In genomic region chr4:123478859-123479345, GRCh38 we compare ENCODE assay signal across 1 cellular context.
TF ChIP-seq lines count a peak whose summit lies in the region.

No MANE protein-coding gene starts in this region.

TF ChIP-seq in HepG2, 621 proteins besides CTCF, POLR2A, EP300 and RAD21 (continued from another document and continues in another):
- TF ChIP-seq, protein P1, sequence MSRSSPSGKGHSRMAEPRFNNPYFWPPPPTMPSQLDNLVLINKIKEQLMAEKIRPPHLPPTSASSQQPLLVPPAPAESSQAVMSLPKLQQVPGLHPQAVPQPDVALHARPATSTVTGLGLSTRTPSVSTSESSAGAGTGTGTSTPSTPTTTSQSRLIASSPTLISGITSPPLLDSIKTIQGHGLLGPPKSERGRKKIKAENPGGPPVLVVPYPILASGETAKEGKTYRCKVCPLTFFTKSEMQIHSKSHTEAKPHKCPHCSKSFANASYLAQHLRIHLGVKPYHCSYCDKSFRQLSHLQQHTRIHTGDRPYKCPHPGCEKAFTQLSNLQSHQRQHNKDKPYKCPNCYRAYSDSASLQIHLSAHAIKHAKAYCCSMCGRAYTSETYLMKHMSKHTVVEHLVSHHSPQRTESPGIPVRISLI (CRISPR knock-in tag; IDR thresholded peaks at IDR 0.05; ENCODE audit: borderline replicate concordance): peak; percentile 84
- TF ChIP-seq, protein P2, sequence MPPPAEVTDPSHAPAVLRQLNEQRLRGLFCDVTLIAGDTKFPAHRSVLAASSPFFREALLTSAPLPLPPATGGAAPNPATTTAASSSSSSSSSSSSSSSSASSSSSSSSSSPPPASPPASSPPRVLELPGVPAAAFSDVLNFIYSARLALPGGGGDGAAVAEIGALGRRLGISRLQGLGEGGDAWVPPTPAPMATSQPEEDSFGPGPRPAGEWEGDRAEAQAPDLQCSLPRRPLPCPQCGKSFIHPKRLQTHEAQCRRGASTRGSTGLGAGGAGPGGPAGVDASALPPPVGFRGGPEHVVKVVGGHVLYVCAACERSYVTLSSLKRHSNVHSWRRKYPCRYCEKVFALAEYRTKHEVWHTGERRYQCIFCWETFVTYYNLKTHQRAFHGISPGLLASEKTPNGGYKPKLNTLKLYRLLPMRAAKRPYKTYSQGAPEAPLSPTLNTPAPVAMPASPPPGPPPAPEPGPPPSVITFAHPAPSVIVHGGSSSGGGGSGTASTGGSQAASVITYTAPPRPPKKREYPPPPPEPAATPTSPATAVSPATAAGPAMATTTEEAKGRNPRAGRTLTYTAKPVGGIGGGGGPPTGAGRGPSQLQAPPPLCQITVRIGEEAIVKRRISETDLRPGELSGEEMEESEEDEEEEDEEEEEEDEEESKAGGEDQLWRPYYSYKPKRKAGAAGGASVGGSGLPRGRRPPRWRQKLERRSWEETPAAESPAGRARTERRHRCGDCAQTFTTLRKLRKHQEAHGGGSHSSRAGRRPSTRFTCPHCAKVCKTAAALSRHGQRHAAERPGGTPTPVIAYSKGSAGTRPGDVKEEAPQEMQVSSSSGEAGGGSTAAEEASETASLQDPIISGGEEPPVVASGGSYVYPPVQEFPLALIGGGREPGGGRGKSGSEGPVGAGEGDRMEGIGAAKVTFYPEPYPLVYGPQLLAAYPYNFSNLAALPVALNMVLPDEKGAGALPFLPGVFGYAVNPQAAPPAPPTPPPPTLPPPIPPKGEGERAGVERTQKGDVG (CRISPR knock-in tag; IDR thresholded peaks at IDR 0.05; ENCODE audit: borderline replicate concordance): peak; percentile 98
- TF ChIP-seq ZNF546 (CRISPR knock-in tag; conservative IDR thresholded peaks at IDR 0.05) (no peak), ELF1 (CRISPR knock-in tag; IDR thresholded peaks at IDR 0.05) (peak; percentile 74), NKX3-1 (CRISPR knock-in tag; IDR thresholded peaks at IDR 0.05) (peak; percentile 69; the same call in 1 of the 2 replicates), SKI (IDR thresholded peaks at IDR 0.05; ENCODE audit: partially characterized antibody) (peak; percentile 98), GLI4 (CRISPR knock-in tag; IDR thresholded peaks at IDR 0.05; ENCODE audit: borderline replicate concordance) (no peak), NR2F2 (IDR thresholded peaks at IDR 0.05; ENCODE audit: borderline replicate concordance, low read depth) (peak; percentile 100), KDM2A (CRISPR knock-in tag; IDR thresholded peaks at IDR 0.05; ENCODE audit: borderline replicate concordance, low read depth) (peak; percentile 92), ZBTB3 (CRISPR knock-in tag; IDR thresholded peaks at IDR 0.05; ENCODE audit: borderline replicate concordance, low read depth) (peak; percentile 88; the same call in 1 of the 2 replicates), MED8 (CRISPR knock-in tag; IDR thresholded peaks at IDR 0.05; ENCODE audit: insufficient replicate concordance) (peak; percentile 96), WIZ (CRISPR knock-in tag; IDR thresholded peaks at IDR 0.05) (peak; percentile 81; the same call in 1 of the 2 replicates), NFKB2 (CRISPR knock-in tag; IDR thresholded peaks at IDR 0.05; ENCODE audit: borderline replicate concordance) (no peak; the same call in 1 of the 2 replicates), TBP (CRISPR knock-in tag; IDR thresholded peaks at IDR 0.05) (peak; percentile 62; the same call in 1 of the 2 replicates), KDM6A (CRISPR knock-in tag; IDR thresholded peaks at IDR 0.05; ENCODE audit: low read depth) (peak; percentile 94), KMT2A (CRISPR knock-in tag; IDR thresholded peaks at IDR 0.05) (peak; percentile 92), ZFP36 (IDR thresholded peaks at IDR 0.05; ENCODE audit: borderline replicate concordance, low read depth, low read length, partially characterized antibody) (no peak), DNMT3B (CRISPR knock-in tag; conservative IDR thresholded peaks at IDR 0.05) (peak; percentile 89), HIVEP1 (CRISPR knock-in tag; IDR thresholded peaks at IDR 0.05) (peak; percentile 96), HNRNPUL1 (IDR thresholded peaks at IDR 0.05; ENCODE audit: low read depth, low read length) (no peak; the same call in 1 of the 2 replicates), ZNF3 (CRISPR knock-in tag; IDR thresholded peaks at IDR 0.05) (peak; percentile 78), MAFF (IDR thresholded peaks at IDR 0.05; ENCODE audit: low read depth, low read length) (peak; percentile 61), ETS1 (CRISPR knock-in tag; IDR thresholded peaks at IDR 0.05) (no peak), ZNF660 (CRISPR knock-in tag; IDR thresholded peaks at IDR 0.05; ENCODE audit: borderline replicate concordance, low read depth) (no peak), KAT2B (IDR thresholded peaks at IDR 0.05; ENCODE audit: borderline replicate concordance, low read depth, low read length) (no peak), JARID2 (CRISPR knock-in tag; IDR thresholded peaks at IDR 0.05; ENCODE audit: insufficient replicate concordance) (no peak), CENPT (CRISPR knock-in tag; IDR thresholded peaks at IDR 0.05; ENCODE audit: low read depth) (no peak), JUNB (CRISPR knock-in tag; IDR thresholded peaks at IDR 0.05; ENCODE audit: borderline replicate concordance) (peak; percentile 54; the same call in 1 of the 2 replicates), REL (CRISPR knock-in tag; conservative IDR thresholded peaks at IDR 0.05) (no peak), FIP1L1 (IDR thresholded peaks at IDR 0.05; ENCODE audit: borderline replicate concordance, insufficient read depth, low read depth, low read length) (no peak), ZNF547 (CRISPR knock-in tag; IDR thresholded peaks at IDR 0.05) (peak; percentile 77; the same call in 1 of the 2 replicates), ZNF180 (CRISPR knock-in tag; IDR thresholded peaks at IDR 0.05; ENCODE audit: borderline replicate concordance, low read depth) (no peak), ZNF333 (CRISPR knock-in tag; IDR thresholded peaks at IDR 0.05; ENCODE audit: borderline replicate concordance) (no peak), ZFP36L1 (CRISPR knock-in tag; IDR thresholded peaks at IDR 0.05) (peak; percentile 54; the same call in 1 of the 2 replicates), ZNF460 (CRISPR knock-in tag; IDR thresholded peaks at IDR 0.05; ENCODE audit: borderline replicate concordance) (peak; percentile 46; the same call in 1 of the 2 replicates), IRF2 (CRISPR knock-in tag; IDR thresholded peaks at IDR 0.05) (peak; percentile 99), GATAD2A (CRISPR knock-in tag; IDR thresholded peaks at IDR 0.05) (peak; percentile 98), CSRNP2 (CRISPR knock-in tag; conservative IDR thresholded peaks at IDR 0.05; ENCODE audit: low read depth) (no peak), ZSCAN30 (CRISPR knock-in tag; IDR thresholded peaks at IDR 0.05) (0 out of 2 replicates have a peak, but pooled peaks have one; percentile 30), ZNF441 (CRISPR knock-in tag; IDR thresholded peaks at IDR 0.05; ENCODE audit: borderline replicate concordance) (peak; percentile 77; the same call in 1 of the 2 replicates)
- TF ChIP-seq, protein P3, sequence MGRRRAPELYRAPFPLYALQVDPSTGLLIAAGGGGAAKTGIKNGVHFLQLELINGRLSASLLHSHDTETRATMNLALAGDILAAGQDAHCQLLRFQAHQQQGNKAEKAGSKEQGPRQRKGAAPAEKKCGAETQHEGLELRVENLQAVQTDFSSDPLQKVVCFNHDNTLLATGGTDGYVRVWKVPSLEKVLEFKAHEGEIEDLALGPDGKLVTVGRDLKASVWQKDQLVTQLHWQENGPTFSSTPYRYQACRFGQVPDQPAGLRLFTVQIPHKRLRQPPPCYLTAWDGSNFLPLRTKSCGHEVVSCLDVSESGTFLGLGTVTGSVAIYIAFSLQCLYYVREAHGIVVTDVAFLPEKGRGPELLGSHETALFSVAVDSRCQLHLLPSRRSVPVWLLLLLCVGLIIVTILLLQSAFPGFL (CRISPR knock-in tag; IDR thresholded peaks at IDR 0.05): no peak
- TF ChIP-seq, protein P4, sequence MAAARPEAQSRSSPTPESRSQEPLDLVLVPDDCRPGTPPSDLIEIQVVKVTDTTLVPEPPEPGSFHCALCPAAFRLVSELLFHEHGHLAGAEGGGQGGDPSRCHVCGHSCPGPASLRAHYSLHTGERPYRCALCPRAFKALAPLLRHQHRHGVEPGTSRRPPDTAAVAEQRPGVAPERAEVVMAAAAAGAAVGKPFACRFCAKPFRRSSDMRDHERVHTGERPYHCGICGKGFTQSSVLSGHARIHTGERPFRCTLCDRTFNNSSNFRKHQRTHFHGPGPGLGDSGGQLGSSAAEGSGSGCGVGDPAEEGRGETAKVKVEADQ (CRISPR knock-in tag; IDR thresholded peaks at IDR 0.05; ENCODE audit: borderline replicate concordance): peak; percentile 84; the same call in 1 of the 2 replicates
- TF ChIP-seq, protein P5, sequence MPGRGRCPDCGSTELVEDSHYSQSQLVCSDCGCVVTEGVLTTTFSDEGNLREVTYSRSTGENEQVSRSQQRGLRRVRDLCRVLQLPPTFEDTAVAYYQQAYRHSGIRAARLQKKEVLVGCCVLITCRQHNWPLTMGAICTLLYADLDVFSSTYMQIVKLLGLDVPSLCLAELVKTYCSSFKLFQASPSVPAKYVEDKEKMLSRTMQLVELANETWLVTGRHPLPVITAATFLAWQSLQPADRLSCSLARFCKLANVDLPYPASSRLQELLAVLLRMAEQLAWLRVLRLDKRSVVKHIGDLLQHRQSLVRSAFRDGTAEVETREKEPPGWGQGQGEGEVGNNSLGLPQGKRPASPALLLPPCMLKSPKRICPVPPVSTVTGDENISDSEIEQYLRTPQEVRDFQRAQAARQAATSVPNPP (CRISPR knock-in tag; IDR thresholded peaks at IDR 0.05): peak; percentile 89; the same call in 1 of the 2 replicates
- TF ChIP-seq, protein P6, sequence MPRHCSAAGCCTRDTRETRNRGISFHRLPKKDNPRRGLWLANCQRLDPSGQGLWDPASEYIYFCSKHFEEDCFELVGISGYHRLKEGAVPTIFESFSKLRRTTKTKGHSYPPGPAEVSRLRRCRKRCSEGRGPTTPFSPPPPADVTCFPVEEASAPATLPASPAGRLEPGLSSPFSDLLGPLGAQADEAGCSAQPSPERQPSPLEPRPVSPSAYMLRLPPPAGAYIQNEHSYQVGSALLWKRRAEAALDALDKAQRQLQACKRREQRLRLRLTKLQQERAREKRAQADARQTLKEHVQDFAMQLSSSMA (CRISPR knock-in tag; IDR thresholded peaks at IDR 0.05): no peak
- TF ChIP-seq, protein P7, sequence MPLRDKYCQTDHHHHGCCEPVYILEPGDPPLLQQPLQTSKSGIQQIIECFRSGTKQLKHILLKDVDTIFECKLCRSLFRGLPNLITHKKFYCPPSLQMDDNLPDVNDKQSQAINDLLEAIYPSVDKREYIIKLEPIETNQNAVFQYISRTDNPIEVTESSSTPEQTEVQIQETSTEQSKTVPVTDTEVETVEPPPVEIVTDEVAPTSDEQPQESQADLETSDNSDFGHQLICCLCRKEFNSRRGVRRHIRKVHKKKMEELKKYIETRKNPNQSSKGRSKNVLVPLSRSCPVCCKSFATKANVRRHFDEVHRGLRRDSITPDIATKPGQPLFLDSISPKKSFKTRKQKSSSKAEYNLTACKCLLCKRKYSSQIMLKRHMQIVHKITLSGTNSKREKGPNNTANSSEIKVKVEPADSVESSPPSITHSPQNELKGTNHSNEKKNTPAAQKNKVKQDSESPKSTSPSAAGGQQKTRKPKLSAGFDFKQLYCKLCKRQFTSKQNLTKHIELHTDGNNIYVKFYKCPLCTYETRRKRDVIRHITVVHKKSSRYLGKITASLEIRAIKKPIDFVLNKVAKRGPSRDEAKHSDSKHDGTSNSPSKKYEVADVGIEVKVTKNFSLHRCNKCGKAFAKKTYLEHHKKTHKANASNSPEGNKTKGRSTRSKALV (CRISPR knock-in tag; IDR thresholded peaks at IDR 0.05): 0 out of 2 replicates have a peak, but pooled peaks have one; percentile 38
- TF ChIP-seq, protein P8, sequence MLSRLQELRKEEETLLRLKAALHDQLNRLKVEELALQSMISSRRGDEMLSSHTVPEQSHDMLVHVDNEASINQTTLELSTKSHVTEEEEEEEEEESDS (CRISPR knock-in tag; IDR thresholded peaks at IDR 0.05; ENCODE audit: borderline replicate concordance): peak; percentile 69; the same call in 1 of the 2 replicates
- TF ChIP-seq, protein P9, sequence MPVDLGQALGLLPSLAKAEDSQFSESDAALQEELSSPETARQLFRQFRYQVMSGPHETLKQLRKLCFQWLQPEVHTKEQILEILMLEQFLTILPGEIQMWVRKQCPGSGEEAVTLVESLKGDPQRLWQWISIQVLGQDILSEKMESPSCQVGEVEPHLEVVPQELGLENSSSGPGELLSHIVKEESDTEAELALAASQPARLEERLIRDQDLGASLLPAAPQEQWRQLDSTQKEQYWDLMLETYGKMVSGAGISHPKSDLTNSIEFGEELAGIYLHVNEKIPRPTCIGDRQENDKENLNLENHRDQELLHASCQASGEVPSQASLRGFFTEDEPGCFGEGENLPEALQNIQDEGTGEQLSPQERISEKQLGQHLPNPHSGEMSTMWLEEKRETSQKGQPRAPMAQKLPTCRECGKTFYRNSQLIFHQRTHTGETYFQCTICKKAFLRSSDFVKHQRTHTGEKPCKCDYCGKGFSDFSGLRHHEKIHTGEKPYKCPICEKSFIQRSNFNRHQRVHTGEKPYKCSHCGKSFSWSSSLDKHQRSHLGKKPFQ (CRISPR knock-in tag; IDR thresholded peaks at IDR 0.05; ENCODE audit: insufficient replicate concordance): peak; percentile 89
